ENCODE assay signal across 12 cellular contexts in genomic region chr18:77250501-77250925, GRCh38. TPM values are rescaled to one million over a fixed set of nuclear protein-coding genes. Genes with fewer than 3 reads are reported as not detected.
DNase-seq lines count a peak whose midpoint lies in the region; ATAC-seq and TF ChIP-seq lines count a peak whose summit lies in the region.
"Had no signal": no experiment of that assay in that cellular context is flagged by ENCODE, and none has a peak within 500 bp of the region (broad histone marks: within the 10 kb centered on the region; RNA-seq: fewer than 3 reads in every experiment).

No MANE protein-coding gene starts in this region.

- no peak for TF ChIP-seq EP300 in suprapubic skin (IDR thresholded peaks at IDR 0.05)

- H3K9me3 Mint-ChIP-seq in activated naive CD4-positive, alpha-beta T cell treated with anti-CD3 and anti-CD28 coated beads for 36 hours, result peaks cover 5% of the 10 kb centered on the region
- peaks cover 10% of the 10 kb centered on the region for H3K9me3 Mint-ChIP-seq in activated naive CD8-positive, alpha-beta T cell treated with anti-CD3 and anti-CD28 coated beads for 36 hours
- H3K9me3 Mint-ChIP-seq in memory B cell, result peaks cover 4% of the 10 kb centered on the region

- TF ChIP-seq POLR2A in suprapubic skin (IDR thresholded peaks at IDR 0.05), result no peak
- TF ChIP-seq POLR2A in erythroblast (IDR thresholded peaks at IDR 0.05; ENCODE audit: low read length), result no peak

- no peak for ATAC-seq in memory B cell (ENCODE audit: low read depth)
- no peak for ATAC-seq in aorta (ENCODE audit: low FRiP score)

- intact Hi-C loops in activated naive CD4-positive, alpha-beta T cell treated with anti-CD3 and anti-CD28 coated beads for 36 hours (cut with micrococcal nuclease), result no loop called here
- intact Hi-C loops in aorta (cut with DNase I), result no loop called here

- peaks cover 14% of the 10 kb centered on the region for H3K4me1 Mint-ChIP-seq in activated naive CD4-positive, alpha-beta T cell treated with anti-CD3 and anti-CD28 coated beads for 36 hours (ENCODE audit: low read depth)
- peaks cover 10% of the 10 kb centered on the region for H3K4me1 Mint-ChIP-seq in activated naive CD8-positive, alpha-beta T cell treated with anti-CD3 and anti-CD28 coated beads for 36 hours
- H3K4me1 Mint-ChIP-seq in memory B cell, result peaks cover 6% of the 10 kb centered on the region

- H3K36me3 Mint-ChIP-seq in activated naive CD4-positive, alpha-beta T cell treated with anti-CD3 and anti-CD28 coated beads for 36 hours (ENCODE audit: low read depth), result no peaks in the 10 kb centered on the region
- peaks cover 1% of the 10 kb centered on the region for H3K36me3 Mint-ChIP-seq in activated naive CD8-positive, alpha-beta T cell treated with anti-CD3 and anti-CD28 coated beads for 36 hours
- H3K36me3 Mint-ChIP-seq in memory B cell, result no peaks in the 10 kb centered on the region

- H3K4me1 ChIP-seq in suprapubic skin (peaks cover 25% of the 10 kb centered on the region), aorta (ENCODE audit: control insufficient read depth in 1 of 2, insufficient read depth in 2 of 2, low read length in 2 of 2) (no peaks in the 10 kb centered on the region)

- peak overlapping the region; percentile 61 for H3K4me3 Mint-ChIP-seq in activated naive CD4-positive, alpha-beta T cell treated with anti-CD3 and anti-CD28 coated beads for 36 hours
- H3K4me3 Mint-ChIP-seq in activated naive CD8-positive, alpha-beta T cell treated with anti-CD3 and anti-CD28 coated beads for 36 hours, result peak overlapping the region; percentile 60
- peak overlapping the region; percentile 2 for H3K4me3 Mint-ChIP-seq in memory B cell

- CTCF ChIA-PET in activated naive CD4-positive, alpha-beta T cell treated with anti-CD3 and anti-CD28 coated beads for 36 hours (lab: Charles Lee), result no interaction called here

- no peaks in the 10 kb centered on the region for H3K9me3 ChIP-seq in suprapubic skin
- peaks cover 4% of the 10 kb centered on the region for H3K9me3 ChIP-seq in aorta (ENCODE audit: control insufficient read depth, low read length)

- no peak for TF ChIP-seq CTCF in suprapubic skin (IDR thresholded peaks at IDR 0.05)

- H3K27me3 Mint-ChIP-seq in activated naive CD4-positive, alpha-beta T cell treated with anti-CD3 and anti-CD28 coated beads for 36 hours (ENCODE audit: low read depth), result peaks cover 65% of the 10 kb centered on the region
- peaks cover 74% of the 10 kb centered on the region for H3K27me3 Mint-ChIP-seq in activated naive CD8-positive, alpha-beta T cell treated with anti-CD3 and anti-CD28 coated beads for 36 hours
- peaks cover 31% of the 10 kb centered on the region for H3K27me3 Mint-ChIP-seq in memory B cell

- peaks cover 50% of the 10 kb centered on the region for H3K27me3 ChIP-seq in suprapubic skin
- peaks cover 0 to 3% of the 10 kb centered on the region in 2 donors for H3K27me3 ChIP-seq in aorta (ENCODE audit: control insufficient read depth in 1 of 2, insufficient read depth in 2 of 2, low read length in 1 of 2)

- DNase-seq in activated naive CD4-positive, alpha-beta T cell treated with anti-CD3 and anti-CD28 coated beads for 36 hours, result no peak
- no peak for DNase-seq in activated naive CD4-positive, alpha-beta T cell treated with Interleukin-2 at 50 U/mL for 16 hours
- DNase-seq in activated naive CD8-positive, alpha-beta T cell treated with anti-CD3 and anti-CD28 coated beads for 36 hours, result no peak
- DNase-seq in memory B cell (ENCODE audit: low spot score in 2 of 2) (no peak), suprapubic skin (ENCODE audit: low spot score in 2 of 2) (no peak), aorta (no peak), NCI-H446 (lab: John Stamatoyannopoulos, UW) (no peak), erythroblast (lab: John Stamatoyannopoulos, UW) (no peak)

- H3K4me3 ChIP-seq in suprapubic skin, result peak overlapping the region; percentile 34
- H3K4me3 ChIP-seq in aorta (ENCODE audit: low read length in 2 of 2), result no peak overlapping the region

- H3K27ac ChIP-seq in suprapubic skin (no peak overlapping the region), aorta (ENCODE audit: low read depth in 1 of 2, low read length in 2 of 2) (no peak overlapping the region)
- H3K27ac ChIP-seq: C4-2B had no signal

- H3K36me3 ChIP-seq in suprapubic skin (no peaks in the 10 kb centered on the region), aorta (ENCODE audit: control insufficient read depth in 1 of 2, insufficient read depth in 2 of 2, low read length in 1 of 2) (no peaks in the 10 kb centered on the region)

- WGBS in suprapubic skin, result 2% methylated on average over 10 of the region's 40 CpGs
- 1% methylated on average over 27 to 40 of the region's 40 CpGs for WGBS in aorta, 2 donors

- no peak overlapping the region for H3K27ac Mint-ChIP-seq in activated naive CD4-positive, alpha-beta T cell treated with anti-CD3 and anti-CD28 coated beads for 36 hours
- H3K27ac Mint-ChIP-seq in activated naive CD8-positive, alpha-beta T cell treated with anti-CD3 and anti-CD28 coated beads for 36 hours, result no peak overlapping the region
- H3K27ac Mint-ChIP-seq in memory B cell, result no peak overlapping the region
- H3K27ac Mint-ChIP-seq: activated naive CD4-positive, alpha-beta T cell treated with anti-CD3 and anti-CD28 coated beads, Interleukin-2, amount 50 U/mL, for 72 hours had no signal

RNA-seq across cellular contexts. Expression of gene GALR1, which starts 0.9 kb away (rescaled TPM):
- total RNA-seq in activated naive CD4-positive, alpha-beta T cell treated with anti-CD3 and anti-CD28 coated beads for 36 hours, result not detected
- not detected for total RNA-seq in activated naive CD8-positive, alpha-beta T cell treated with anti-CD3 and anti-CD28 coated beads for 36 hours
- under 1 TPM in 2 of 4 donors, not detected in 2; 0.08 to 0.16 TPM for total RNA-seq in suprapubic skin
- total RNA-seq in aorta, result under 1 TPM in 1 of 2 donors, not detected in 1; 0.24 TPM
- polyA plus RNA-seq in aorta, result under 1 TPM in 1 of 2 donors, not detected in 1; under 0.01 TPM
- total RNA-seq: activated naive CD4-positive, alpha-beta T cell treated with anti-CD3 and anti-CD28 coated beads, Interleukin-2, amount 50 U/mL, for 72 hours; kidney epithelial cell; RPMI7951 had no signal

Comparison
In these comparisons a context has a peak if more than half of its experiments do, and no peak if none do; other contexts are left out.
1. H3K4me3 Mint-ChIP-seq: peak in every context shown above with its lines; median percentile 61 in activated naive CD4-positive, alpha-beta T cell treated with anti-CD3 and anti-CD28 coated beads for 36 hours; 60 in activated naive CD8-positive, alpha-beta T cell treated with anti-CD3 and anti-CD28 coated beads for 36 hours; 2 in memory B cell.